In the genomic region with DNA sequence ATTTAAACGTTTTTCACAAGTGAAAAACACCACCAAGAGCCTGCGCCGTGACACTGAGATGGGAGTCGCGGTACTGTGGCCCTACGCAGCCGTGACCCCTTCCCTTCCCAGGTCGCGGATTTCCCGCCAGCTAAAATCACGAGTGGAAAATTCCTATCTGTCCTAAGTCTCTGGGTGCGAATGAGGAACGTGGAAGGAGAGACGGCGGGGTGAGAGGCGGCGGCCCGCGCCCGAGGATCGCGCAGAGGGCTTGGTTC, we compare ENCODE assay signal across 8 cellular contexts. TPM values are rescaled to one million over a fixed set of nuclear protein-coding genes. Genes with fewer than 3 reads are reported as not detected.
DNase-seq lines count a peak whose midpoint lies in the region; ATAC-seq, FAIRE-seq and TF ChIP-seq lines count a peak whose summit lies in the region.

No MANE protein-coding gene starts in this region.

- DNase-seq in astrocyte of the spinal cord (ENCODE audit: low read depth, low spot score) = no peak
- no peak for DNase-seq in HepG2 (ENCODE audit: low spot score)
- DNase-seq in thyroid gland = no peak
- no peak for DNase-seq in HTR-8/SVneo (ENCODE audit: insufficient read length, low spot score)
- DNase-seq in stimulated activated naive CD4-positive, alpha-beta T cell treated with Interleukin-2 at 50 U/mL for 16 hours (lab: John Stamatoyannopoulos, UW) = no peak

- H3K36me3 ChIP-seq in HepG2 (replicated peaks in 1 of 2; ENCODE audit: control insufficient read depth in 1 of 2, insufficient read depth in 2 of 2, low read length in 2 of 2) (0 out of 5 replicates have a peak, but pooled peaks cover 0 to 3% of the 10 kb centered on the region in 2 experiments), thyroid gland (no peaks in the 10 kb centered on the region)

- CTCF ChIA-PET in HepG2 (lab: Yijun Ruan, JAX; ENCODE audit: low intra/inter-chr PET ratio, low total read pairs) = no interaction called here

- H3K27me3 ChIP-seq in HepG2 (ENCODE audit: control insufficient read depth in 1 of 2, insufficient read depth in 2 of 2, low read length in 2 of 2) (no peaks in the 10 kb centered on the region; a peak in 1 of 5 replicates), thyroid gland (no peaks in the 10 kb centered on the region)

- H3K79me2 ChIP-seq in HepG2 (ENCODE audit: insufficient read depth, low read length) = peaks cover 55% of the 10 kb centered on the region

- FAIRE-seq in HepG2 (lab: Jason Lieb, UNC) = no peak
- FAIRE-seq in HTR-8/SVneo (lab: Jason Lieb, UNC) = no peak

- H3K9me3 ChIP-seq in HepG2 (ENCODE audit: low read length) (no peaks in the 10 kb centered on the region), thyroid gland (no peaks in the 10 kb centered on the region)

- intact Hi-C loops in HepG2 (cut with micrococcal nuclease; ENCODE audit: unreplicated experiment) = loop anchor here (2.0 to 5.0 kb wide), 2 partner anchors 38 to 1099 kb away; no protein-coding TSS in a partner anchor
- intact Hi-C loops in thyroid gland (cut with DNase I) = no loop called here

- no peak for TF ChIP-seq CTCF in 22Rv1 (IDR thresholded peaks at IDR 0.05)
- TF ChIP-seq CTCF in astrocyte of the spinal cord (IDR thresholded peaks at IDR 0.05; ENCODE audit: low read depth, low read length) = no peak
- no peak for TF ChIP-seq CTCF in HepG2 (CRISPR knock-in tag; IDR thresholded peaks at IDR 0.05)
- no peak for TF ChIP-seq CTCF in thyroid gland (IDR thresholded peaks at IDR 0.05)

- peak overlapping the region; percentile 74 for H3K4me3 ChIP-seq in astrocyte of the spinal cord (ENCODE audit: low read depth, low read length)
- H3K4me3 ChIP-seq in HepG2 (replicated peaks in 1 of 3; ENCODE audit: insufficient read depth in 1 of 3, low read depth in 2 of 3, low read length in 3 of 3) = peak overlapping the region; percentile 87 to 89 (median 87)
- H3K4me3 ChIP-seq in thyroid gland (replicated peaks in 1 of 3) = peak overlapping the region; percentile 57 to 72 (median 70)

- in situ Hi-C loops in astrocyte of the spinal cord (cut with HindIII; ENCODE audit: low sequenced_read_pairs) (no loop called here), HepG2 (cut with HindIII; ENCODE audit: extremely low pct_ligation_motif_present, low pct_unique_long_range_greater_than_20kb) (no loop called here)

- peak overlapping the region; percentile 1 for H2AFZ ChIP-seq in HepG2 (ENCODE audit: low read length)

- TF ChIP-seq RAD21 in HepG2 (CRISPR knock-in tag; IDR thresholded peaks at IDR 0.05) = no peak

- no TSS peak for BruUV-seq in HepG2 (replicated peaks; lab: Mats Ljungman, UMichigan)

- peak; percentile 0 for ATAC-seq in GM19025 (IDR thresholded peaks at IDR 0.05; ENCODE audit: low read depth, unreplicated experiment)
- peak; percentile 12 for ATAC-seq in HG03432 (IDR thresholded peaks at IDR 0.05; ENCODE audit: unreplicated experiment)
- peak; percentile 20 for ATAC-seq in HepG2

- H3K27ac ChIP-seq in 22Rv1 (peak overlapping the region; percentile 89), HepG2 (ENCODE audit: extremely low read length, insufficient read depth, low read length) (peak overlapping the region; percentile 95), thyroid gland (peak overlapping the region; percentile 94 to 97 (median 97))

- H3K9ac ChIP-seq in HepG2 (ENCODE audit: insufficient read depth, low read depth, low read length) = peak overlapping the region; percentile 97

- H4K20me1 ChIP-seq in HepG2 (ENCODE audit: insufficient read depth, low read length) = peaks cover 15% of the 10 kb centered on the region; the same call in 1 of the 2 replicates

- POLR2A ChIA-PET in HepG2 (lab: Yijun Ruan, JAX) = interaction anchor here (0.6 to 1.1 kb wide), 13 partner anchors 10 to 1341 kb away, joined by 3 to 8 read pairs (median 4); a partner anchor contains a TSS

- peak overlapping the region; percentile 96 for H3K4me2 ChIP-seq in HepG2 (ENCODE audit: low read depth, low read length)

- under 1% methylated on average over 22 of the region's 22 CpGs for WGBS in HepG2 (ENCODE audit: low lambda C conversion rate)
- 0 to 1% methylated on average over 22 of the region's 22 CpGs for WGBS in thyroid gland, 2 donors

- no peak for TF ChIP-seq EP300 in HepG2 (IDR thresholded peaks at IDR 0.05; ENCODE audit: low read depth in 2 of 2, low read length in 2 of 2)
- TF ChIP-seq EP300 in HepG2 (CRISPR knock-in tag; IDR thresholded peaks at IDR 0.05; ENCODE audit: borderline replicate concordance) = no peak

- H3K4me1 ChIP-seq in HepG2 (ENCODE audit: insufficient read depth, low read length) (peaks cover 33% of the 10 kb centered on the region), thyroid gland (peaks cover 23 to 28% of the 10 kb centered on the region in 2 donors)

- TF ChIP-seq POLR2A in HepG2 (IDR thresholded peaks at IDR 0.05; ENCODE audit: insufficient read depth in 1 of 2, low read depth in 2 of 2, low read length in 2 of 2) (no peak), thyroid gland (IDR thresholded peaks at IDR 0.05) (no peak)

TF ChIP-seq in HepG2, 621 proteins besides CTCF, POLR2A, EP300 and RAD21 (continues in another document):
- TF ChIP-seq ZMYM2 (CRISPR knock-in tag; IDR thresholded peaks at IDR 0.05) (no peak), NCOA1 (CRISPR knock-in tag; IDR thresholded peaks at IDR 0.05) (peak; percentile 23; the same call in 1 of the 2 replicates), ZNF124 (CRISPR knock-in tag; IDR thresholded peaks at IDR 0.05) (peak; percentile 4; the same call in 1 of the 2 replicates), ZNF674 (CRISPR knock-in tag; IDR thresholded peaks at IDR 0.05; ENCODE audit: low read depth) (0 out of 2 replicates have a peak, but pooled peaks have one; percentile 67), KLF15 (CRISPR knock-in tag; IDR thresholded peaks at IDR 0.05; ENCODE audit: borderline replicate concordance) (0 out of 2 replicates have a peak, but pooled peaks have one; percentile 13), TCF12 (IDR thresholded peaks at IDR 0.05) (no peak), TCF12 (CRISPR knock-in tag; IDR thresholded peaks at IDR 0.05) (0 out of 2 replicates have a peak, but pooled peaks have one; percentile 64), ZNF607 (CRISPR knock-in tag; IDR thresholded peaks at IDR 0.05; ENCODE audit: borderline replicate concordance) (no peak), ARNT (IDR thresholded peaks at IDR 0.05) (no peak), NFIB (CRISPR knock-in tag; IDR thresholded peaks at IDR 0.05; ENCODE audit: borderline replicate concordance) (0 out of 2 replicates have a peak, but pooled peaks have one; percentile 61), MAF1 (CRISPR knock-in tag; IDR thresholded peaks at IDR 0.05; ENCODE audit: borderline replicate concordance) (0 out of 2 replicates have a peak, but pooled peaks have one; percentile 12), PHB2 (IDR thresholded peaks at IDR 0.05; ENCODE audit: partially characterized antibody) (no peak)
- TF ChIP-seq, protein P1, sequence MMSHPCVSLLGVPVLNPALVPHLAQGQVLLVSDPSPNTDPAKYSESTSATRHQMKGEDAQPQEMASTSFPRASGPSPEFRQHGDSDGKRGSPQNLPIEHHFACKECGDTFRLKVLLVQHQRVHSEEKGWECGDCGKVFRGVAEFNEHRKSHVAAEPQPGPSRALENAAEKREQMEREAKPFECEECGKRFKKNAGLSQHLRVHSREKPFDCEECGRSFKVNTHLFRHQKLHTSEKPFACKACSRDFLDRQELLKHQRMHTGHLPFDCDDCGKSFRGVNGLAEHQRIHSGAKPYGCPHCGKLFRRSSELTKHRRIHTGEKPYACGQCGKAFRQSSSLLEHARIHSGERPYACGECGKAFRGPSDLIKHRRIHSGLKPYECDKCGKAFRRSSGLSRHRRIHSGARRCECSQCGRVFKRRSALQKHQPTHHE (CRISPR knock-in tag; IDR thresholded peaks at IDR 0.05; ENCODE audit: borderline replicate concordance) = 0 out of 2 replicates have a peak, but pooled peaks have one; percentile 26

RNA-seq across cellular contexts. Expression of a gene that starts 0.7 kb away (rescaled TPM):
- total RNA-seq in HepG2 (2016; rRNA removed; fragmentation: Illumina TruSeq; extraction: Trizol) = 18.5 and 21.6 TPM in 2 replicates
- total RNA-seq in HepG2 (2016; cell fraction: cytosol; rRNA removed; fragmentation: Illumina TruSeq; extraction: Trizol; ENCODE audit: low read depth) = 3.0 and 3.8 TPM in 2 replicates
- total RNA-seq in HepG2 (2016; cell fraction: insoluble cytoplasmic fraction; rRNA removed; fragmentation: Illumina TruSeq; extraction: Trizol) = 16.3 and 24.1 TPM in 2 replicates
- total RNA-seq in HepG2 (2016; cell fraction: membrane; rRNA removed; fragmentation: Illumina TruSeq; extraction: Trizol) = 6.2 and 7.0 TPM in 2 replicates
- total RNA-seq in HepG2 (2016; cell fraction: nucleus; rRNA removed; fragmentation: Illumina TruSeq; extraction: Trizol) = 45.3 and 49.4 TPM in 2 replicates
- polyA plus RNA-seq in HepG2 (2011; rRNA removed) = 31.8 and 38.3 TPM in 2 replicates
- 13.5 and 15.6 TPM in 2 replicates for polyA plus RNA-seq in HepG2 (2011; cell fraction: cytosol; rRNA removed)
- 66.0 and 79.3 TPM in 2 replicates for polyA plus RNA-seq in HepG2 (2011; cell fraction: nucleus; rRNA removed)
- 26.1 and 41.0 TPM in 2 replicates for polyA plus RNA-seq in HepG2 (2012)
- 2.9 TPM in 2 replicates for polyA plus RNA-seq in HepG2 (2016; cell fraction: cytosol; fragmentation: Illumina TruSeq; extraction: Trizol; ENCODE audit: low read depth)
- 21.5 and 26.4 TPM in 2 replicates for polyA plus RNA-seq in HepG2 (2016; cell fraction: insoluble cytoplasmic fraction; fragmentation: Illumina TruSeq; extraction: Trizol; ENCODE audit: low read depth)
- 5.4 and 6.1 TPM in 2 replicates for polyA plus RNA-seq in HepG2 (2016; cell fraction: membrane; fragmentation: Illumina TruSeq; extraction: Trizol; ENCODE audit: low read depth)
- 65.4 and 67.3 TPM in 2 replicates for polyA plus RNA-seq in HepG2 (2016; cell fraction: nucleus; fragmentation: Illumina TruSeq; extraction: Trizol; ENCODE audit: insufficient read depth, low read depth)
- polyA minus RNA-seq in HepG2 (2011; rRNA and poly(A)+ RNA removed; ENCODE audit: low replicate concordance) = 14.4 and 14.7 TPM in 2 replicates
- polyA minus RNA-seq in HepG2 (2011; cell fraction: cytosol; rRNA and poly(A)+ RNA removed) = 5.5 and 7.4 TPM in 2 replicates
- 107 and 122 TPM in 2 replicates for polyA minus RNA-seq in HepG2 (2011; cell fraction: nucleus; rRNA and poly(A)+ RNA removed)
- 10 to 100 TPM; 12.4 to 28.8 (median 13.7) TPM for total RNA-seq in thyroid gland
